ENCODE assay signal across 8 cellular contexts in genomic region chr19:47305309-47305751, GRCh38. TPM values are rescaled to one million over a fixed set of nuclear protein-coding genes. Genes with fewer than 3 reads are reported as not detected.
DNase-seq lines count a peak whose midpoint lies in the region; ATAC-seq and TF ChIP-seq lines count a peak whose summit lies in the region.

No MANE protein-coding gene starts in this region.

- peaks cover 9 to 13% (median 11%) of the 10 kb centered on the region in 3 donors for H3K4me1 Mint-ChIP-seq in CD8-positive, alpha-beta memory T cell
- peaks cover 7% of the 10 kb centered on the region for H3K4me1 Mint-ChIP-seq in activated T-helper 2 cell treated with anti-CD3 and anti-CD28 coated beads, Interferon-gamma antibody, Interleukin-2, Interleukin-4, amounts not matched to agents 10 μg/mL and 5 μg/mL and 100 μg/mL, durations not matched to agents 14 hours and 24 hours and 36 hours (ENCODE audit: low read depth)
- H3K4me1 Mint-ChIP-seq in progenitor cell of endocrine pancreas (ENCODE audit: low read depth) = peaks cover 2% of the 10 kb centered on the region

- CTCF ChIA-PET in CD8-positive, alpha-beta memory T cell (lab: Charles Lee) = interaction anchor here (0.9 to 1.5 kb wide), 3 partner anchors 12 to 44 kb away, joined by 3 to 6 read pairs (median 4); partner anchors contain the start of gene DHX34
- CTCF ChIA-PET in Panc1 (lab: Charles Lee) = interaction anchor here (1.1 kb wide), 1 partner anchor 11 kb away, joined by 3 read pairs; no protein-coding TSS in a partner anchor

- peaks cover 2% of the 10 kb centered on the region for H3K27me3 ChIP-seq in CD8-positive, alpha-beta memory T cell (ENCODE audit: insufficient read depth, low read length, poor library complexity, severe bottlenecking)
- H3K27me3 ChIP-seq in Panc1 (ENCODE audit: control insufficient read depth, insufficient read depth, low read length) (no peaks in the 10 kb centered on the region), vagina (no peaks in the 10 kb centered on the region)

- H3K36me3 Mint-ChIP-seq in CD8-positive, alpha-beta memory T cell = no peaks in the 10 kb centered on the region
- no peaks in the 10 kb centered on the region for H3K36me3 Mint-ChIP-seq in activated T-helper 2 cell treated with anti-CD3 and anti-CD28 coated beads, Interferon-gamma antibody, Interleukin-2, Interleukin-4, amounts not matched to agents 10 μg/mL and 5 μg/mL and 100 μg/mL, durations not matched to agents 14 hours and 24 hours and 36 hours (ENCODE audit: low read depth)
- no peaks in the 10 kb centered on the region for H3K36me3 Mint-ChIP-seq in progenitor cell of endocrine pancreas (ENCODE audit: insufficient read depth)

- POLR2A ChIA-PET in CD8-positive, alpha-beta memory T cell (lab: Charles Lee) = no interaction called here
- POLR2A ChIA-PET in Panc1 (lab: Charles Lee) = no interaction called here

- no peaks in the 10 kb centered on the region for H3K36me3 ChIP-seq in CD8-positive, alpha-beta memory T cell (ENCODE audit: insufficient read depth, low read length)
- H3K36me3 ChIP-seq in Panc1 (ENCODE audit: control insufficient read depth, insufficient read depth, low read length) (no peaks in the 10 kb centered on the region), vagina (no peaks in the 10 kb centered on the region)

- H3K9me3 ChIP-seq in CD8-positive, alpha-beta memory T cell (ENCODE audit: low read length) = no peaks in the 10 kb centered on the region
- no peaks in the 10 kb centered on the region for H3K9me3 ChIP-seq in Panc1 (ENCODE audit: control insufficient read depth, insufficient read depth, low read depth, low read length)
- no peaks in the 10 kb centered on the region for H3K9me3 ChIP-seq in vagina

- peak; percentile 63; the same call in 1 of the 2 replicates for ATAC-seq in Panc1
- ATAC-seq in HG03280 (IDR thresholded peaks at IDR 0.05; ENCODE audit: unreplicated experiment) = no peak

- no peak overlapping the region for H3K27ac ChIP-seq in CD8-positive, alpha-beta memory T cell (ENCODE audit: low read depth, low read length)
- no peak overlapping the region for H3K27ac ChIP-seq in Panc1 (ENCODE audit: low read length)
- no peak overlapping the region for H3K27ac ChIP-seq in vagina

- TF ChIP-seq CTCF in Panc1 (IDR thresholded peaks at IDR 0.05) (peak; percentile 96), progenitor cell of endocrine pancreas (IDR thresholded peaks at IDR 0.05; ENCODE audit: unreplicated experiment) (peak; percentile 96), vagina (IDR thresholded peaks at IDR 0.05) (peak; percentile 74 to 76 (median 75))

- BruUV-seq in Panc1 (replicated peaks; lab: Mats Ljungman, UMichigan) = TSS peak; percentile 56

- peaks cover 13 to 21% of the 10 kb centered on the region in 2 donors for H3K27me3 Mint-ChIP-seq in CD8-positive, alpha-beta memory T cell
- H3K27me3 Mint-ChIP-seq in activated T-helper 2 cell treated with anti-CD3 and anti-CD28 coated beads, Interferon-gamma antibody, Interleukin-2, Interleukin-4, amounts not matched to agents 10 μg/mL and 5 μg/mL and 100 μg/mL, durations not matched to agents 14 hours and 24 hours and 36 hours (ENCODE audit: low read depth) = peaks cover 9% of the 10 kb centered on the region
- peaks cover 13% of the 10 kb centered on the region for H3K27me3 Mint-ChIP-seq in progenitor cell of endocrine pancreas

- intact Hi-C loops in Panc1 (cut with micrococcal nuclease; ENCODE audit: unreplicated experiment) (no loop called here), vagina (cut with DNase I) (loop anchor here (10.0 kb wide), 1 partner anchor 79 kb away; no protein-coding TSS in a partner anchor)
- intact Hi-C loops in activated T-helper 2 cell treated with anti-CD3 and anti-CD28 coated beads, Interferon-gamma antibody, Interleukin-2, Interleukin-4, amounts not matched to agents 10 μg/mL and 5 μg/mL and 100 μg/mL, durations not matched to agents 14 hours and 24 hours and 36 hours (cut with micrococcal nuclease) = no loop called here

- peak overlapping the region in 1 of 7 donors; percentile 29 for H3K4me3 Mint-ChIP-seq in CD8-positive, alpha-beta memory T cell
- no peak overlapping the region for H3K4me3 Mint-ChIP-seq in activated T-helper 2 cell treated with anti-CD3 and anti-CD28 coated beads, Interferon-gamma antibody, Interleukin-2, Interleukin-4, amounts not matched to agents 10 μg/mL and 5 μg/mL and 100 μg/mL, durations not matched to agents 14 hours and 24 hours and 36 hours (ENCODE audit: low read depth)
- no peak overlapping the region for H3K4me3 Mint-ChIP-seq in progenitor cell of endocrine pancreas (ENCODE audit: low read depth)

- H3K9me3 Mint-ChIP-seq in CD8-positive, alpha-beta memory T cell = no peaks in the 10 kb centered on the region
- no peaks in the 10 kb centered on the region for H3K9me3 Mint-ChIP-seq in activated T-helper 2 cell treated with anti-CD3 and anti-CD28 coated beads, Interferon-gamma antibody, Interleukin-2, Interleukin-4, amounts not matched to agents 10 μg/mL and 5 μg/mL and 100 μg/mL, durations not matched to agents 14 hours and 24 hours and 36 hours
- no peaks in the 10 kb centered on the region for H3K9me3 Mint-ChIP-seq in progenitor cell of endocrine pancreas (ENCODE audit: low read depth)

- in situ Hi-C loops in Panc1 (cut with HindIII; ENCODE audit: low pct_unique_long_range_greater_than_20kb, low sequenced_read_pairs) = no loop called here

- H3K4me1 ChIP-seq in CD8-positive, alpha-beta memory T cell (ENCODE audit: insufficient read depth, low read length) = peaks cover 6% of the 10 kb centered on the region
- H3K4me1 ChIP-seq in Panc1 (ENCODE audit: control insufficient read depth, insufficient read depth, low read length) = 0 out of 2 replicates have a peak, but pooled peaks cover 2% of the 10 kb centered on the region
- no peaks in the 10 kb centered on the region for H3K4me1 ChIP-seq in vagina

- no peak for TF ChIP-seq POLR2A in vagina (IDR thresholded peaks at IDR 0.05)

- peak overlapping the region in 2 of 8 donors; percentile 1 to 92 for H3K27ac Mint-ChIP-seq in CD8-positive, alpha-beta memory T cell
- no peak overlapping the region for H3K27ac Mint-ChIP-seq in activated T-helper 2 cell treated with anti-CD3 and anti-CD28 coated beads, Interferon-gamma antibody, Interleukin-2, Interleukin-4, amounts not matched to agents 10 μg/mL and 5 μg/mL and 100 μg/mL, durations not matched to agents 14 hours and 24 hours and 36 hours
- no peak overlapping the region for H3K27ac Mint-ChIP-seq in progenitor cell of endocrine pancreas

- peak; percentile 32 to 70 (median 51) for DNase-seq in CD8-positive, alpha-beta memory T cell
- DNase-seq in HS-27A (ENCODE audit: low read depth) (peak; percentile 62), Panc1 (ENCODE audit: low read depth, low spot score) (no peak), germinal center (ENCODE audit: low spot score) (peak; percentile 60), progenitor cell of endocrine pancreas (ENCODE audit: low spot score, unreplicated experiment) (peak; percentile 64), vagina (ENCODE audit: extremely low spot score in 2 of 2) (no peak)
- DNase-seq in activated T-helper 2 cell treated with anti-CD3 and anti-CD28 coated beads, Interferon-gamma antibody, Interleukin-2, Interleukin-4, amounts not matched to agents 10 μg/mL and 5 μg/mL and 100 μg/mL, durations not matched to agents 14 hours and 24 hours and 36 hours (ENCODE audit: low spot score) = peak; percentile 22

- no peak overlapping the region for H3K4me3 ChIP-seq in CD8-positive, alpha-beta memory T cell (ENCODE audit: low read length)
- H3K4me3 ChIP-seq in Panc1 (ENCODE audit: low read depth in 2 of 2, low read length in 2 of 2) (no peak overlapping the region), vagina (no peak overlapping the region)

RNA-seq across cellular contexts. Expression of gene C5AR1, which starts 4.3 kb away (rescaled TPM):
- 1 to 10 TPM; 1.3 to 1.8 TPM for total RNA-seq in CD8-positive, alpha-beta memory T cell
- polyA plus RNA-seq in CD8-positive, alpha-beta memory T cell = not detected
- 2.7 TPM for total RNA-seq in Panc1 (2021; ENCODE audit: unreplicated experiment)
- 0.73 TPM for polyA plus RNA-seq in Panc1 (2012; ENCODE audit: insufficient read length)
- 1.1 and 1.2 TPM in 2 replicates for total RNA-seq in activated T-helper 2 cell treated with anti-CD3 and anti-CD28 coated beads, Interferon-gamma antibody, Interleukin-2, Interleukin-4, amounts not matched to agents 10 μg/mL and 5 μg/mL and 100 μg/mL, durations not matched to agents 14 hours and 24 hours and 36 hours
- total RNA-seq in progenitor cell of endocrine pancreas = 2.4 and 2.9 TPM in 2 replicates
- 12.5 TPM for total RNA-seq in vagina

RNA-seq across cellular contexts. Expression of gene C5AR2, which starts 26.6 kb away (rescaled TPM):
- total RNA-seq in CD8-positive, alpha-beta memory T cell = under 1 TPM; 0.07 to 0.22 TPM
- polyA plus RNA-seq in CD8-positive, alpha-beta memory T cell = 0.06 TPM
- total RNA-seq in Panc1 (2021; ENCODE audit: unreplicated experiment) (0.03 TPM), progenitor cell of endocrine pancreas (not detected in 2 replicates), vagina (15.2 TPM)
- 0.36 TPM for polyA plus RNA-seq in Panc1 (2012; ENCODE audit: insufficient read length)
- not detected in 2 replicates for total RNA-seq in activated T-helper 2 cell treated with anti-CD3 and anti-CD28 coated beads, Interferon-gamma antibody, Interleukin-2, Interleukin-4, amounts not matched to agents 10 μg/mL and 5 μg/mL and 100 μg/mL, durations not matched to agents 14 hours and 24 hours and 36 hours

RNA-seq across cellular contexts. Expression of gene INAFM1, which starts 30.6 kb away (rescaled TPM):
- total RNA-seq in CD8-positive, alpha-beta memory T cell = 1 to 10 TPM; 7.3 to 9.3 TPM
- 2.3 TPM for polyA plus RNA-seq in CD8-positive, alpha-beta memory T cell
- total RNA-seq in Panc1 (2021; ENCODE audit: unreplicated experiment) = 13.1 TPM
- 23.1 TPM for polyA plus RNA-seq in Panc1 (2012; ENCODE audit: insufficient read length)
- total RNA-seq in activated T-helper 2 cell treated with anti-CD3 and anti-CD28 coated beads, Interferon-gamma antibody, Interleukin-2, Interleukin-4, amounts not matched to agents 10 μg/mL and 5 μg/mL and 100 μg/mL, durations not matched to agents 14 hours and 24 hours and 36 hours = 9.3 and 12.7 TPM in 2 replicates
- 9.1 and 11.8 TPM in 2 replicates for total RNA-seq in progenitor cell of endocrine pancreas
- 18.9 TPM for total RNA-seq in vagina

RNA-seq across cellular contexts. Expression of gene DHX34, which starts 43.8 kb away (rescaled TPM):
- total RNA-seq in CD8-positive, alpha-beta memory T cell = 10 to 100 TPM; 23.2 to 24.5 TPM
- polyA plus RNA-seq in CD8-positive, alpha-beta memory T cell = 7.7 TPM
- total RNA-seq in Panc1 (2021; ENCODE audit: unreplicated experiment) = 29.2 TPM
- 26.8 TPM for polyA plus RNA-seq in Panc1 (2012; ENCODE audit: insufficient read length)
- 23.2 TPM in 2 replicates for total RNA-seq in activated T-helper 2 cell treated with anti-CD3 and anti-CD28 coated beads, Interferon-gamma antibody, Interleukin-2, Interleukin-4, amounts not matched to agents 10 μg/mL and 5 μg/mL and 100 μg/mL, durations not matched to agents 14 hours and 24 hours and 36 hours
- total RNA-seq in progenitor cell of endocrine pancreas = 37.7 and 42.1 TPM in 2 replicates
- 15.2 TPM for total RNA-seq in vagina

RNA-seq across cellular contexts. Expression of gene CCDC9, which starts 49.0 kb away (rescaled TPM):
- 10 to 100 TPM; 20.4 to 23.1 TPM for total RNA-seq in CD8-positive, alpha-beta memory T cell
- 9.4 TPM for polyA plus RNA-seq in CD8-positive, alpha-beta memory T cell
- total RNA-seq in Panc1 (2021; ENCODE audit: unreplicated experiment) (29.2 TPM), progenitor cell of endocrine pancreas (34.4 and 36.1 TPM in 2 replicates), vagina (19.2 TPM)
- polyA plus RNA-seq in Panc1 (2012; ENCODE audit: insufficient read length) = 31.2 TPM
- total RNA-seq in activated T-helper 2 cell treated with anti-CD3 and anti-CD28 coated beads, Interferon-gamma antibody, Interleukin-2, Interleukin-4, amounts not matched to agents 10 μg/mL and 5 μg/mL and 100 μg/mL, durations not matched to agents 14 hours and 24 hours and 36 hours = 34.3 and 37.5 TPM in 2 replicates

Comparison
In these comparisons a context has a peak if more than half of its experiments do, and no peak if none do; other contexts are left out.
1. DNase-seq: peak in CD8-positive, alpha-beta memory T cell (5 of 5), HS-27A (single experiment), activated T-helper 2 cell treated with anti-CD3 and anti-CD28 coated beads, Interferon-gamma antibody, Interleukin-2, Interleukin-4, amounts not matched to agents 10 μg/mL and 5 μg/mL and 100 μg/mL, durations not matched to agents 14 hours and 24 hours and 36 hours (single experiment), germinal center (single experiment) and progenitor cell of endocrine pancreas (single experiment); none in Panc1 (single experiment) and vagina (0 of 2).
2. RNA of gene C5AR2, which starts 26.6 kb away (total RNA-seq): 15.2 TPM in vagina (single experiment); 0.07 to 0.22 TPM in CD8-positive, alpha-beta memory T cell, not detected in activated T-helper 2 cell treated with anti-CD3 and anti-CD28 coated beads, Interferon-gamma antibody, Interleukin-2, Interleukin-4, amounts not matched to agents 10 μg/mL and 5 μg/mL and 100 μg/mL, durations not matched to agents 14 hours and 24 hours and 36 hours, 0.03 TPM in Panc1 (single experiment) and not detected in progenitor cell of endocrine pancreas; every median in the first group is over 10 times any median in the second.
3. Peak in every context shown above with its lines, with median percentiles within 50 percentile points of each other: CTCF ChIP-seq.